Comparison of ENCODE assay signal across 13 cellular contexts in the genomic region with DNA sequence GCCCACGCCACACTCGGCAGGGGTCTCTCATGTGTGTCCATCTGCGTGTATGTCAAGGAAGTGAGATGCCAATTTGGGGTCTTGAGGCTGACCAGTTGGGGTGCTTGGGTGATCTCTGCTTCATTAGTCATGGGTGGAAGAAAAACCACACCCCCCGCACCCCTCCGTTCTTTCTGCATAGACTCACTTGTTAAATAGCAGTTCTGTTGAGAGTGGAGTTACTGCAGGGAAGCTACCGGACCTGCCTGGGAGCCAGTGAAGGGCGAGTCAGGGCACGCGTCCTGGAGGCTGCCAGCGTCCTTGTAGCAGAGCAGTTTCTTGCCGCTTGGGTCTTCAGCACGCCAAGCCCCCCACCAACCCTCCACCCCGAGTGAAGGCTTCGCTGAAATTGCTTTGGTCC. TPM values are rescaled to one million over a fixed set of nuclear protein-coding genes. Genes with fewer than 3 reads are reported as not detected.
DNase-seq lines count a peak whose midpoint lies in the region; ATAC-seq and TF ChIP-seq lines count a peak whose summit lies in the region.
"Had no signal": no experiment of that assay in that cellular context is flagged by ENCODE, and none has a peak within 500 bp of the region (broad histone marks: within the 10 kb centered on the region; RNA-seq: fewer than 3 reads in every experiment).

No MANE protein-coding gene starts in this region.

- no peak overlapping the region for H3K4me3 ChIP-seq in CD4-positive, CD25-positive, alpha-beta regulatory T cell (ENCODE audit: low read depth, low read length)
- H3K4me3 ChIP-seq in MM.1S (ENCODE audit: low read length) (no peak overlapping the region), esophagus muscularis mucosa (no peak overlapping the region)

- WGBS in esophagus muscularis mucosa, result 86% methylated on average over 13 of the region's 14 CpGs

- H3K4me3 Mint-ChIP-seq in CD4-positive, CD25-positive, alpha-beta regulatory T cell, result peak overlapping the region in 2 of 4 donors; percentile 2 to 35
- H3K4me3 Mint-ChIP-seq in endothelial cell (ENCODE audit: unreplicated experiment), result peak overlapping the region; percentile 70

- no peak overlapping the region for H3K4me2 ChIP-seq in MM.1S (ENCODE audit: low read depth, low read length)

- H4K20me1 ChIP-seq in MM.1S (ENCODE audit: insufficient read depth, low read length), result peaks cover 48% of the 10 kb centered on the region

- peak overlapping the region in 2 of 3 donors; percentile 44 to 55 for H3K27ac Mint-ChIP-seq in CD4-positive, CD25-positive, alpha-beta regulatory T cell
- peak overlapping the region; percentile 67 for H3K27ac Mint-ChIP-seq in endothelial cell (ENCODE audit: unreplicated experiment)

- H3K27me3 ChIP-seq in CD4-positive, CD25-positive, alpha-beta regulatory T cell (ENCODE audit: control insufficient read depth, insufficient read depth, low read length), result no peaks in the 10 kb centered on the region
- H3K27me3 ChIP-seq in MM.1S (replicated peaks; ENCODE audit: insufficient read depth, low read length), result no peaks in the 10 kb centered on the region
- H3K27me3 ChIP-seq in esophagus muscularis mucosa, result no peaks in the 10 kb centered on the region

- H3F3A ChIP-seq in MM.1S (ENCODE audit: insufficient read depth, low read length), result peaks cover 83% of the 10 kb centered on the region

- H3K27me3 Mint-ChIP-seq in CD4-positive, CD25-positive, alpha-beta regulatory T cell, result no peaks in the 10 kb centered on the region
- H3K27me3 Mint-ChIP-seq in endothelial cell (ENCODE audit: unreplicated experiment), result peaks cover 29% of the 10 kb centered on the region

- H3K79me2 ChIP-seq in MM.1S (ENCODE audit: low read length), result peaks cover 90% of the 10 kb centered on the region

- no peak for DNase-seq in CD4-positive, CD25-positive, alpha-beta regulatory T cell
- no peak for DNase-seq in MM.1S
- no peak for DNase-seq in endothelial cell (ENCODE audit: low spot score)
- peak; percentile 52 for DNase-seq in posterior vena cava (ENCODE audit: low spot score)
- no peak for DNase-seq in esophagus muscularis mucosa (ENCODE audit: extremely low spot score)
- no peak for DNase-seq in hippocampal formation (lab: John Stamatoyannopoulos, UW)
- no peak for DNase-seq in DMS53 treated with DMSO at 0.1 percent for 48 hours (lab: John Stamatoyannopoulos, UW; ENCODE audit: unreplicated experiment)
- DNase-seq: activated CD4-positive, alpha-beta T cell treated with anti-CD3 and anti-CD28 coated beads for 4 hours; NCI-H1417; NCI-H748 treated with DMSO at 0.1 percent for 48 hours; SW 1271 had no signal

- ATAC-seq in CD4-positive, CD25-positive, alpha-beta regulatory T cell (ENCODE audit: low read depth in 2 of 2), result no peak
- no peak for ATAC-seq in GM19455 (IDR thresholded peaks at IDR 0.05; ENCODE audit: unreplicated experiment)

- TF ChIP-seq CTCF in MM.1S (IDR thresholded peaks at IDR 0.05; ENCODE audit: low read length) (no peak), endothelial cell (IDR thresholded peaks at IDR 0.05; ENCODE audit: unreplicated experiment) (no peak), esophagus muscularis mucosa (IDR thresholded peaks at IDR 0.05) (no peak)

- peaks cover 51% of the 10 kb centered on the region for H3K4me1 ChIP-seq in CD4-positive, CD25-positive, alpha-beta regulatory T cell (ENCODE audit: control insufficient read depth, insufficient read depth, low read length, poor library complexity, severe bottlenecking)
- H3K4me1 ChIP-seq in MM.1S (ENCODE audit: low read length), result peaks cover 80% of the 10 kb centered on the region
- H3K4me1 ChIP-seq in esophagus muscularis mucosa, result peaks cover 79 to 82% (median 81%) of the 10 kb centered on the region in 4 donors

- H3K9me3 ChIP-seq in CD4-positive, CD25-positive, alpha-beta regulatory T cell (ENCODE audit: control insufficient read depth in 2 of 2, low read length in 2 of 2), result no peaks in the 10 kb centered on the region
- H3K9me3 ChIP-seq in MM.1S (replicated peaks; ENCODE audit: insufficient read depth, low read length) (no peaks in the 10 kb centered on the region), esophagus muscularis mucosa (no peaks in the 10 kb centered on the region)

- H3K4me1 Mint-ChIP-seq in CD4-positive, CD25-positive, alpha-beta regulatory T cell, result peaks cover 8 to 88% (median 57%) of the 10 kb centered on the region in 4 donors
- peaks cover 53% of the 10 kb centered on the region for H3K4me1 Mint-ChIP-seq in endothelial cell (ENCODE audit: unreplicated experiment)

- no peak overlapping the region for H3K9ac ChIP-seq in MM.1S (ENCODE audit: low read length)

- TF ChIP-seq EP300 in esophagus muscularis mucosa (IDR thresholded peaks at IDR 0.05), result no peak

- peaks cover 50% of the 10 kb centered on the region for H3K36me3 ChIP-seq in CD4-positive, CD25-positive, alpha-beta regulatory T cell (ENCODE audit: control insufficient read depth, insufficient read depth, low read length)
- H3K36me3 ChIP-seq in MM.1S (replicated peaks; ENCODE audit: insufficient read depth, low read length), result peaks cover 15% of the 10 kb centered on the region
- H3K36me3 ChIP-seq in esophagus muscularis mucosa, result peaks cover 5 to 52% (median 52%) of the 10 kb centered on the region in 4 donors

- no peaks in the 10 kb centered on the region for H3K9me3 Mint-ChIP-seq in CD4-positive, CD25-positive, alpha-beta regulatory T cell
- no peaks in the 10 kb centered on the region for H3K9me3 Mint-ChIP-seq in endothelial cell (ENCODE audit: unreplicated experiment)

- no peak overlapping the region for H2AFZ ChIP-seq in MM.1S (ENCODE audit: low read length)

- no peak for TF ChIP-seq POLR2A in esophagus muscularis mucosa (IDR thresholded peaks at IDR 0.05; ENCODE audit: low read depth)

- intact Hi-C loops in posterior vena cava (cut with DNase I) (no loop called here), esophagus muscularis mucosa (cut with DNase I) (loop anchor here (10.0 kb wide), 1 partner anchor 58 kb away; no protein-coding TSS in a partner anchor)

- no peaks in the 10 kb centered on the region for H3K9me2 ChIP-seq in MM.1S (replicated peaks; ENCODE audit: insufficient read depth, low read length)

- H3K27ac ChIP-seq in CD4-positive, CD25-positive, alpha-beta regulatory T cell (ENCODE audit: insufficient read depth, low read length, poor library complexity, severe bottlenecking), result no peak overlapping the region
- H3K27ac ChIP-seq in MM.1S (ENCODE audit: low read length), result peak overlapping the region; percentile 92; the same call in 1 of the 2 replicates
- peak overlapping the region in 2 of 4 donors; percentile 25 to 37 for H3K27ac ChIP-seq in esophagus muscularis mucosa (replicated peaks in 1 of 4)
- H3K27ac ChIP-seq: C4-2B had no signal

- H3K36me3 Mint-ChIP-seq in CD4-positive, CD25-positive, alpha-beta regulatory T cell, result peaks cover 19% of the 10 kb centered on the region
- peaks cover 24% of the 10 kb centered on the region for H3K36me3 Mint-ChIP-seq in endothelial cell (ENCODE audit: low read depth, unreplicated experiment)

RNA-seq across cellular contexts. Expression of gene SNN, which starts 8.5 kb away (rescaled TPM):
- 27.5 TPM for total RNA-seq in CD4-positive, CD25-positive, alpha-beta regulatory T cell
- 10 to 100 TPM; 14.5 to 31.2 (median 23.8) TPM for polyA plus RNA-seq in CD4-positive, CD25-positive, alpha-beta regulatory T cell
- total RNA-seq in endothelial cell (ENCODE audit: unreplicated experiment) (163 TPM), posterior vena cava (10 to 100 TPM; 17.9 to 19.7 TPM), esophagus muscularis mucosa (10 to 100 TPM; 30.7 to 66.9 (median 33.6) TPM)
